9 cellular contexts compared by ENCODE assay signal in genomic region chr18:29181151-29181901, GRCh38.
DNase-seq lines count a peak whose midpoint lies in the region; ATAC-seq and TF ChIP-seq lines count a peak whose summit lies in the region.
"Had no signal": no experiment of that assay in that cellular context is flagged by ENCODE, and none has a peak within 500 bp of the region (broad histone marks: within the 10 kb centered on the region; RNA-seq: fewer than 3 reads in every experiment).

No MANE protein-coding gene starts in this region.

- TF ChIP-seq POLR2A in stomach (IDR thresholded peaks at IDR 0.05): no peak

- intact Hi-C loops in stomach (cut with DNase I; ENCODE audit: low total_unique reads): no loop called here

- H3K27me3 Mint-ChIP-seq in chondrocyte (ENCODE audit: low read depth): no peaks in the 10 kb centered on the region

- H3K27ac Mint-ChIP-seq in chondrocyte (ENCODE audit: unreplicated experiment): peak overlapping the region; percentile 88

- H3K27me3 ChIP-seq in stomach: no peaks in the 10 kb centered on the region

- H3K4me3 Mint-ChIP-seq in chondrocyte (ENCODE audit: unreplicated experiment): no peak overlapping the region

- H3K27ac ChIP-seq in stomach: peak overlapping the region in 4 of 5 donors; percentile 48 to 66 (median 59)

- H3K9me3 Mint-ChIP-seq in chondrocyte (ENCODE audit: low read depth): no peaks in the 10 kb centered on the region

- ATAC-seq in GM18907 (IDR thresholded peaks at IDR 0.05; ENCODE audit: unreplicated experiment) (no peak), GM18858 (IDR thresholded peaks at IDR 0.05; ENCODE audit: unreplicated experiment) (no peak)

- H3K36me3 Mint-ChIP-seq in chondrocyte (ENCODE audit: low read depth): no peaks in the 10 kb centered on the region

- DNase-seq in HCEC 1CT (peak; percentile 97), chondrocyte (ENCODE audit: low spot score) (no peak), iris pigment epithelial cell (ENCODE audit: low read depth) (peak; percentile 96), stomach (no peak), SHP77 (lab: John Stamatoyannopoulos, UW) (no peak)
- no peak for DNase-seq in activated CD8-positive, alpha-beta memory T cell treated with anti-CD3 and anti-CD28 coated beads, Interleukin-2, amount 50 U/mL, for 4 hours
- DNase-seq: NCI-H1417 treated with DMSO at 0.1 percent for 48 hours had no signal

- H3K9me3 ChIP-seq in stomach: no peaks in the 10 kb centered on the region

- H3K4me3 ChIP-seq in stomach: no peak overlapping the region

- no peaks in the 10 kb centered on the region for H3K4me1 ChIP-seq in stomach

- 39 to 53% (median 52%) methylated on average over 3 of the region's 3 CpGs for WGBS in stomach, 5 donors

- peaks cover 13% of the 10 kb centered on the region for H3K4me1 Mint-ChIP-seq in chondrocyte (ENCODE audit: low read depth)

- no peak for TF ChIP-seq EP300 in stomach (IDR thresholded peaks at IDR 0.05)

- H3K36me3 ChIP-seq in stomach: no peaks in the 10 kb centered on the region

- TF ChIP-seq CTCF in chondrocyte (IDR thresholded peaks at IDR 0.05) (peak; percentile 16), stomach (IDR thresholded peaks at IDR 0.05) (no peak)

Comparison
In these comparisons a context has a peak if more than half of its experiments do, and no peak if none do; other contexts are left out.
1. DNase-seq: peak in HCEC 1CT (single experiment) and iris pigment epithelial cell (single experiment); none in chondrocyte (single experiment), stomach (single experiment), SHP77 (0 of 2) and activated CD8-positive, alpha-beta memory T cell treated with anti-CD3 and anti-CD28 coated beads, Interleukin-2, amount 50 U/mL, for 4 hours (single experiment).